21 cellular contexts compared by ENCODE assay signal in the genomic region with DNA sequence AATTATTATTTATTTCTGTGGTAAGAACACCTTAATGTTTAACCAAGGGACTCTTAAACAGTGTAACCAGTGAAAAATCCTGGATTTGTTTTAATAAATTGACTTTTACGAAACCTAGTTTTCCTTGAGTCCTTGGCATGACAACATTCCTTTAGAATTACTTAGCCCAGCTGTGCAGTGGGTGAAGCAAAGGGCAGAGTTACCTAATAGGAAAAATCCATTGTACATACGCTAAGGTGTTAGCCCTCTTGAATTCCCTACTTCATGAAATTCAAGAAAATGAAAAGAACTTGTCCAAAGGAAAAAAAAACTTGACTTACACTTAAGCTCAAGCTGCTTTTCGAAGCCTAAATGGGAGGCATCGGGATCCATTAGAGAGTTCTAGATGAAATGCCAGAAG.
DNase-seq lines count a peak whose midpoint lies in the region; ATAC-seq and TF ChIP-seq lines count a peak whose summit lies in the region.
"Had no signal": no experiment of that assay in that cellular context is flagged by ENCODE, and none has a peak within 500 bp of the region (broad histone marks: within the 10 kb centered on the region; RNA-seq: fewer than 3 reads in every experiment).

No MANE protein-coding gene starts in this region.

- H3K4me1 ChIP-seq in RWPE2 (ENCODE audit: insufficient read depth, poor library complexity, severe bottlenecking) (peaks cover 13% of the 10 kb centered on the region), muscle layer of duodenum (ENCODE audit: control insufficient read depth in 1 of 2, insufficient read depth in 2 of 2, low read length in 2 of 2) (peaks cover 0 to 13% of the 10 kb centered on the region in 2 donors), urinary bladder (ENCODE audit: insufficient read depth) (no peaks in the 10 kb centered on the region)
- H3K4me1 ChIP-seq: tibial artery had no signal

- WGBS in urinary bladder: 54% methylated on average over 4 of the region's 4 CpGs

- TF ChIP-seq CTCF in RWPE2 (IDR thresholded peaks at IDR 0.05; ENCODE audit: poor library complexity, severe bottlenecking) (no peak), fibroblast of villous mesenchyme (IDR thresholded peaks at IDR 0.05; ENCODE audit: insufficient read depth, low read depth, low read length) (no peak)

- H3K27me3 ChIP-seq in RWPE2 (ENCODE audit: insufficient read depth, poor library complexity, severe bottlenecking) (no peaks in the 10 kb centered on the region), muscle layer of duodenum (ENCODE audit: low read depth, low read length) (no peaks in the 10 kb centered on the region)
- H3K27me3 ChIP-seq: brain microvascular endothelial cell, dorsolateral prefrontal cortex, tibial artery had no signal

- H3K27ac ChIP-seq in RWPE2 (ENCODE audit: poor library complexity, severe bottlenecking): no peak overlapping the region
- H3K27ac ChIP-seq in muscle layer of duodenum (ENCODE audit: low read length): peak overlapping the region; percentile 40
- peak overlapping the region; percentile 38 for H3K27ac ChIP-seq in urinary bladder (ENCODE audit: low read depth)
- H3K27ac ChIP-seq: brain microvascular endothelial cell, tibial artery, WERI-Rb-1 had no signal

- H3K36me3 ChIP-seq in RWPE2 (ENCODE audit: low read depth) (no peaks in the 10 kb centered on the region), muscle layer of duodenum (ENCODE audit: control insufficient read depth in 1 of 2, insufficient read depth in 2 of 2, low read length in 2 of 2) (no peaks in the 10 kb centered on the region), urinary bladder (ENCODE audit: insufficient read depth) (no peaks in the 10 kb centered on the region)
- H3K36me3 ChIP-seq: brain microvascular endothelial cell, tibial artery, WERI-Rb-1 had no signal

- ATAC-seq in RWPE2 (ENCODE audit: low read depth) (peak; percentile 93), HG02678 (IDR thresholded peaks at IDR 0.05; ENCODE audit: unreplicated experiment) (no peak)
- ATAC-seq: activated T-cell treated with anti-CD3 and anti-CD28 coated beads, Interleukin-2, amount 50 U/mL, for 4 hours; esophagus mucosa had no signal

- H3K4me3 ChIP-seq in RWPE2 (ENCODE audit: severe bottlenecking): no peak overlapping the region
- H3K4me3 ChIP-seq in fibroblast of villous mesenchyme (ENCODE audit: low read depth, low read length): no peak overlapping the region
- H3K4me3 ChIP-seq in muscle layer of duodenum (ENCODE audit: low read depth in 1 of 2, low read length in 2 of 2): no peak overlapping the region
- H3K4me3 ChIP-seq in urinary bladder (ENCODE audit: low read depth, low read length): no peak overlapping the region
- H3K4me3 ChIP-seq: dorsolateral prefrontal cortex, tibial artery had no signal

- no peaks in the 10 kb centered on the region for H3K9me3 ChIP-seq in RWPE2 (ENCODE audit: severe bottlenecking)
- no peaks in the 10 kb centered on the region for H3K9me3 ChIP-seq in muscle layer of duodenum (ENCODE audit: control insufficient read depth in 1 of 2, low read length in 2 of 2)
- H3K9me3 ChIP-seq: tibial artery had no signal

- DNase-seq in RWPE2 (ENCODE audit: low spot score): no peak
- peak; percentile 80 for DNase-seq in fibroblast of villous mesenchyme (ENCODE audit: low read depth)
- no peak for DNase-seq in stimulated activated naive CD4-positive, alpha-beta T cell (lab: John Stamatoyannopoulos, UW)
- no peak for DNase-seq in C1 segment of cervical spinal cord (lab: John Stamatoyannopoulos, UW)
- DNase-seq in NOMO-1 treated with DMSO at 0.1 percent for 48 hours (lab: John Stamatoyannopoulos, UW; ENCODE audit: unreplicated experiment): no peak
- DNase-seq: activated CD4-positive, alpha-beta memory T cell treated with anti-CD3 and anti-CD28 coated beads for 36 hours; activated naive CD8-positive, alpha-beta T cell treated with anti-CD3 and anti-CD28 coated beads for 36 hours; activated T-cell treated with anti-CD3 and anti-CD28 coated beads, Interleukin-2, amount 50 U/mL, for 4 hours; brain microvascular endothelial cell; dorsolateral prefrontal cortex; GF-D8; GOT3; hypothalamus; NCI-H187; Right ventricle myocardium superior; tibial artery; WERI-Rb-1 had no signal
